ENCODE assay signal across 7 cellular contexts in genomic region chr17:16751924-16752287, GRCh38.
DNase-seq lines count a peak whose midpoint lies in the region; ATAC-seq and TF ChIP-seq lines count a peak whose summit lies in the region.
"Not testable (repeated sequence)": the region's sequence is repeated elsewhere in the genome, so short reads cannot be mapped to it uniquely, and the experiment has no call there.

No MANE protein-coding gene starts in this region.

- not testable (repeated sequence) for H3K4me3 ChIP-seq in KMS-11 (IDR thresholded peaks at IDR 0.05; ENCODE audit: insufficient read depth, low read depth, low read length); endodermal cell (ENCODE audit: low read length); mucosa of descending colon

- H3K9me3 Mint-ChIP-seq in Calu3 (ENCODE audit: low read depth, unreplicated experiment); WTC11; endodermal cell: not testable (repeated sequence)

- not testable (repeated sequence) for H3K36me3 Mint-ChIP-seq in Calu3 (ENCODE audit: insufficient read depth, unreplicated experiment); WTC11; endodermal cell (ENCODE audit: low read depth)

- H3K4me1 Mint-ChIP-seq in Calu3 (ENCODE audit: low read depth, unreplicated experiment) (peaks cover 12% of the 10 kb centered on the region), WTC11 (peaks cover 18% of the 10 kb centered on the region)
- H3K4me1 Mint-ChIP-seq in endodermal cell: not testable (repeated sequence)

- H3K4me2 ChIP-seq in KMS-11: not testable (repeated sequence)

- peak; percentile 45 for ATAC-seq in WTC11
- ATAC-seq in left lobe of liver: peak; percentile 78
- ATAC-seq in mucosa of descending colon: peak; percentile 81
- peak; percentile 27 for ATAC-seq in sciatic nerve

- peak; percentile 7 for DNase-seq in Calu3
- DNase-seq in WTC11 (ENCODE audit: low spot score): peak; percentile 37
- DNase-seq in endodermal cell: peak; percentile 53
- DNase-seq in left lobe of liver (ENCODE audit: low spot score): peak; percentile 44
- DNase-seq in mucosa of descending colon: peak in 2 of 3 donors; percentile 22 to 35
- DNase-seq in sciatic nerve (ENCODE audit: low spot score): not testable (repeated sequence)

- not testable (repeated sequence) for H3K27ac Mint-ChIP-seq in Calu3 (ENCODE audit: unreplicated experiment); WTC11; endodermal cell

- H4K20me1 ChIP-seq in KMS-11 (ENCODE audit: insufficient read depth): not testable (repeated sequence)

- not testable (repeated sequence) for TF ChIP-seq CTCF in Calu3 (IDR thresholded peaks at IDR 0.05; ENCODE audit: unreplicated experiment); KMS-11 (conservative IDR thresholded peaks at IDR 0.05; ENCODE audit: low read depth, low read length); WTC11 (IDR thresholded peaks at IDR 0.05); endodermal cell (conservative IDR thresholded peaks at IDR 0.05); mucosa of descending colon (IDR thresholded peaks at IDR 0.05)

- 97% methylated on average over 6 of the region's 10 CpGs; no CpG with 5 or more reads in 1 of the 2 experiments for WGBS in endodermal cell (ENCODE audit: insufficient coverage in 1 of 2, insufficient read length in 1 of 2), 2 experiments

- CTCF ChIA-PET in Calu3 (lab: Charles Lee); WTC11 (lab: Charles Lee): not testable (repeated sequence)

- H3K27me3 Mint-ChIP-seq in Calu3 (ENCODE audit: unreplicated experiment): not testable (repeated sequence)
- peaks cover 13% of the 10 kb centered on the region for H3K27me3 Mint-ChIP-seq in WTC11 (ENCODE audit: low read depth)
- H3K27me3 Mint-ChIP-seq in endodermal cell (ENCODE audit: insufficient read depth): peaks cover 16% of the 10 kb centered on the region

- intact Hi-C loops in Calu3 (cut with micrococcal nuclease; ENCODE audit: unreplicated experiment); mucosa of descending colon (cut with DNase I, micrococcal nuclease); sciatic nerve (cut with DNase I): not testable (repeated sequence)

- H3K36me3 ChIP-seq in KMS-11 (ENCODE audit: insufficient read depth); endodermal cell (ENCODE audit: control insufficient read depth, insufficient read depth, low read length); mucosa of descending colon (ENCODE audit: low read depth): not testable (repeated sequence)

- H3K4me1 ChIP-seq in KMS-11 (ENCODE audit: low read depth, poor library complexity, severe bottlenecking): peaks cover 11% of the 10 kb centered on the region
- not testable (repeated sequence) for H3K4me1 ChIP-seq in endodermal cell (ENCODE audit: control insufficient read depth, insufficient read depth, low read length); mucosa of descending colon (ENCODE audit: low read depth)

- not testable (repeated sequence) for H3K9me3 ChIP-seq in endodermal cell (ENCODE audit: control insufficient read depth, low read length); mucosa of descending colon

- H3K4me3 Mint-ChIP-seq in Calu3 (ENCODE audit: low read depth, unreplicated experiment); WTC11; endodermal cell: not testable (repeated sequence)

- not testable (repeated sequence) for H3K27me3 ChIP-seq in KMS-11 (ENCODE audit: insufficient read depth, low read depth); endodermal cell (ENCODE audit: control insufficient read depth, insufficient read depth, low read length, poor library complexity, severe bottlenecking)

- H3K27ac ChIP-seq in KMS-11: peak overlapping the region; percentile 66; the same call in 1 of the 2 replicates
- not testable (repeated sequence) for H3K27ac ChIP-seq in endodermal cell (ENCODE audit: low read depth, low read length)

- not testable (repeated sequence) for H3K9ac ChIP-seq in KMS-11; endodermal cell (ENCODE audit: extremely low read depth, low read length, poor library complexity, severe bottlenecking)

- BruUV-seq in Calu3 (replicated peaks; lab: Mats Ljungman, UMichigan): not testable (repeated sequence)

- H2AFZ ChIP-seq in KMS-11 (ENCODE audit: low read depth): peak overlapping the region; percentile 22; the same call in 1 of the 2 replicates

- H3K79me2 ChIP-seq in KMS-11 (ENCODE audit: insufficient read depth, low read depth): not testable (repeated sequence)

- POLR2A ChIA-PET in WTC11 (lab: Charles Lee): not testable (repeated sequence)

Comparison
In these comparisons a context has a peak if more than half of its experiments do, and no peak if none do; other contexts are left out.
1. ATAC-seq: peak in every context shown above with its lines; median percentile 81 in mucosa of descending colon; 78 in left lobe of liver; 45 in WTC11; 27 in sciatic nerve.